21 cellular contexts compared by ENCODE assay signal in genomic region chr9:78253285-78253684, GRCh38. TPM values are rescaled to one million over a fixed set of nuclear protein-coding genes. Genes with fewer than 3 reads are reported as not detected.
DNase-seq lines count a peak whose midpoint lies in the region; ATAC-seq, FAIRE-seq and TF ChIP-seq lines count a peak whose summit lies in the region.
"Had no signal": no experiment of that assay in that cellular context is flagged by ENCODE, and none has a peak within 500 bp of the region (broad histone marks: within the 10 kb centered on the region; RNA-seq: fewer than 3 reads in every experiment).

No MANE protein-coding gene starts in this region.

- H3K4me1 ChIP-seq in K562 (replicated peaks in 1 of 2; ENCODE audit: control insufficient read depth in 2 of 2, insufficient read depth in 2 of 2, low read length in 2 of 2), result no peaks in the 10 kb centered on the region
- H3K4me1 ChIP-seq in ovary (ENCODE audit: insufficient read depth), result no peaks in the 10 kb centered on the region
- H3K4me1 ChIP-seq: BLaER1 had no signal

- no peak overlapping the region for H3K27ac ChIP-seq in K562 (ENCODE audit: extremely low read depth, low read depth, low read length)
- H3K27ac ChIP-seq in ovary, result no peak overlapping the region
- H3K27ac ChIP-seq: BLaER1, C4-2B had no signal

- ATAC-seq in K562 (no peak), natural killer cell (peak; percentile 43 to 84 (median 80)), Right ventricle myocardium inferior (no peak)
- ATAC-seq: GM12878 had no signal

- H3K36me3 ChIP-seq in K562 (ENCODE audit: control insufficient read depth, insufficient read depth, low read length) (peaks cover 37% of the 10 kb centered on the region; the same call in 2 of the 3 replicates), ovary (no peaks in the 10 kb centered on the region)

- TF ChIP-seq CTCF in K562 (IDR thresholded peaks at IDR 0.05 in 2 of 3, conservative IDR thresholded peaks at IDR 0.05 in 1 of 3; ENCODE audit: insufficient read depth in 2 of 3, low read depth in 1 of 3, low read length in 3 of 3) (no peak), natural killer cell (IDR thresholded peaks at IDR 0.05) (no peak), ovary (IDR thresholded peaks at IDR 0.05) (no peak)

- TF ChIP-seq RAD21 in K562 (CRISPR knock-in tag; conservative IDR thresholded peaks at IDR 0.05 in 1 of 2, IDR thresholded peaks at IDR 0.05 in 1 of 2), result no peak

- H3K9me3 Mint-ChIP-seq in natural killer cell, result no peaks in the 10 kb centered on the region
- H3K9me3 Mint-ChIP-seq: CD4-positive, alpha-beta T cell; CD8-positive, alpha-beta memory T cell had no signal

- intact Hi-C loops in K562 (cut with micrococcal nuclease), result no loop called here
- intact Hi-C loops in natural killer cell (cut with micrococcal nuclease), result no loop called here
- intact Hi-C loops in Right ventricle myocardium inferior (cut with DNase I), result no loop called here
- intact Hi-C loops in ovary (cut with DNase I), result no loop called here

- TF ChIP-seq POLR2A in K562 (conservative IDR thresholded peaks at IDR 0.05) (no peak), ovary (IDR thresholded peaks at IDR 0.05) (no peak)

- CTCF ChIA-PET in K562 (lab: Yijun Ruan, JAX; ENCODE audit: low intra/inter-chr PET ratio), result no interaction called here

- peaks cover 19 to 38% of the 10 kb centered on the region in 2 donors for H3K4me1 Mint-ChIP-seq in natural killer cell
- H3K4me1 Mint-ChIP-seq: B cell had no signal

- TF ChIP-seq EP300 in K562 (IDR thresholded peaks at IDR 0.05; ENCODE audit: low read length) (no peak), ovary (IDR thresholded peaks at IDR 0.05) (no peak)

- H3K9ac ChIP-seq in K562 (ENCODE audit: insufficient read depth in 1 of 2, low read depth in 2 of 2, low read length in 2 of 2), result no peak overlapping the region
- H3K9ac ChIP-seq: BLaER1 had no signal

- in situ Hi-C loops in K562 (cut with MboI), result no loop called here

- H3K9me3 ChIP-seq in K562 (replicated peaks; ENCODE audit: control insufficient read depth, insufficient read depth, low read depth, low read length) (no peaks in the 10 kb centered on the region), ovary (no peaks in the 10 kb centered on the region)
- H3K9me3 ChIP-seq: BLaER1 had no signal

- H3K27me3 Mint-ChIP-seq in natural killer cell (ENCODE audit: low read depth in 2 of 2), result no peaks in the 10 kb centered on the region
- H3K27me3 Mint-ChIP-seq: B cell; CD4-positive, alpha-beta T cell; CD8-positive, alpha-beta memory T cell had no signal

- H3K4me3 ChIP-seq in K562, result no peak overlapping the region
- H3K4me3 ChIP-seq in ovary, result no peak overlapping the region
- H3K4me3 ChIP-seq: BLaER1, GM12878 had no signal

- H3K36me3 Mint-ChIP-seq in natural killer cell, result peaks cover 35% of the 10 kb centered on the region

- BruUV-seq in K562 (replicated peaks; lab: Mats Ljungman, UMichigan), result no TSS peak

- H3K27ac Mint-ChIP-seq in natural killer cell, result peak overlapping the region; percentile 70 to 78
- H3K27ac Mint-ChIP-seq: B cell; CD4-positive, alpha-beta T cell had no signal

- H3K9me1 ChIP-seq in K562 (ENCODE audit: control insufficient read depth, insufficient read depth, low read length), result no peaks in the 10 kb centered on the region

- 61% methylated on average over 4 of the region's 4 CpGs for WGBS in K562 (ENCODE audit: insufficient coverage, low coverage, missing lambda C conversion rate)
- WGBS in ovary, 3 donors, result 93 to 95% (median 95%) methylated on average over 4 of the region's 4 CpGs

- peak; percentile 14 for DNase-seq in RPMI7951 (ENCODE audit: low read depth)
- DNase-seq in K562 (ENCODE audit: extremely low read depth in 1 of 4, low spot score in 3 of 4), result no peak
- DNase-seq in natural killer cell, result no peak
- no peak for DNase-seq in activated naive CD4-positive, alpha-beta T cell (lab: John Stamatoyannopoulos, UW)
- no peak for DNase-seq in Right ventricle myocardium inferior (ENCODE audit: missing footprints)
- no peak for DNase-seq in ovary
- DNase-seq: CD4-positive, alpha-beta T cell; CD8-positive, alpha-beta memory T cell; DMS 273 treated with DMSO at 0.1 percent for 48 hours; DMS79; EL; GDM1; GOT3; H7; HCEC 1CT had no signal

- H3K79me2 ChIP-seq in K562 (ENCODE audit: control insufficient read depth, insufficient read depth, low read length), result no peaks in the 10 kb centered on the region

- H3K27me3 ChIP-seq in K562 (ENCODE audit: control insufficient read depth in 2 of 2, insufficient read depth in 2 of 2, low read length in 2 of 2) (no peaks in the 10 kb centered on the region), ovary (no peaks in the 10 kb centered on the region)
- H3K27me3 ChIP-seq: BLaER1 had no signal

- H3K4me3 Mint-ChIP-seq in natural killer cell, result no peak overlapping the region
- H3K4me3 Mint-ChIP-seq: B cell; CD4-positive, alpha-beta T cell; CD8-positive, alpha-beta memory T cell had no signal

- no peak overlapping the region for H2AFZ ChIP-seq in K562 (ENCODE audit: low read depth, low read length)

- no peak for FAIRE-seq in K562 (lab: Jason Lieb, UNC)
- FAIRE-seq: D721Med, GM18507 had no signal

- POLR2A ChIA-PET in K562 (lab: Yijun Ruan, JAX), result no interaction called here

- H4K20me1 ChIP-seq in K562 (replicated peaks; ENCODE audit: control insufficient read depth, insufficient read depth, low read length), result no peaks in the 10 kb centered on the region
- H4K20me1 ChIP-seq: BLaER1 had no signal

- H3K4me2 ChIP-seq in K562 (ENCODE audit: insufficient read depth, low read length), result no peak overlapping the region
- H3K4me2 ChIP-seq: BLaER1 had no signal

TF ChIP-seq in K562, 482 proteins besides CTCF, POLR2A, EP300 and RAD21 (continues in another document):
- no peak for TF ChIP-seq TOE1 (IDR thresholded peaks at IDR 0.05; ENCODE audit: borderline replicate concordance)
- TF ChIP-seq TOE1 (CRISPR knock-in tag; IDR thresholded peaks at IDR 0.05; ENCODE audit: borderline replicate concordance, low read depth), result no peak
- no peak for TF ChIP-seq NFIC (IDR thresholded peaks at IDR 0.05)
- 0 out of 2 replicates have a peak, but pooled peaks have one; percentile 16 for TF ChIP-seq NFIX (CRISPR knock-in tag; IDR thresholded peaks at IDR 0.05; ENCODE audit: low read depth)
- no peak for TF ChIP-seq BDP1 (IDR thresholded peaks at IDR 0.05; ENCODE audit: insufficient read depth, insufficient read length)
- TF ChIP-seq ZNF408 (CRISPR knock-in tag; IDR thresholded peaks at IDR 0.05; ENCODE audit: low read depth), result 0 out of 2 replicates have a peak, but pooled peaks have one; percentile 18
- TF ChIP-seq ZSCAN29 (IDR thresholded peaks at IDR 0.05), result no peak

RNA-seq across cellular contexts. Expression of gene CEP78, which starts 17.4 kb away (rescaled TPM):
- total RNA-seq in RPMI7951 (2014; rRNA removed; shearing (Covaris generic)), result 28.0 and 32.3 TPM in 2 replicates
- 15.4 and 45.2 TPM in 2 replicates for total RNA-seq in K562 (2011; cell fraction: chromatin; rRNA removed; ENCODE audit: low replicate concordance)
- total RNA-seq in K562 (2011; cell fraction: nucleolus; rRNA removed), result 7.3 and 11.1 TPM in 2 replicates
- total RNA-seq in K562 (2011; cell fraction: nucleoplasm; rRNA removed), result 15.1 and 25.1 TPM in 2 replicates
- total RNA-seq in K562 (2014; rRNA removed) (26.0 and 41.4 TPM in 2 replicates), K562 (2014; rRNA removed; fragmentation: Illumina TruSeq; extraction: Trizol) (23.4 and 24.6 TPM in 2 replicates), K562 (2015; rRNA removed; fragmentation: Illumina TruSeq; extraction: Trizol) (22.4 and 24.3 TPM in 2 replicates), K562 (2021) (18.3 and 21.5 TPM in 2 replicates), natural killer cell (100 to 1,000 TPM; 204 to 304 (median 253) TPM), Right ventricle myocardium inferior (3.9 TPM), ovary (10 to 100 TPM; 13.7 to 25.6 (median 16.3) TPM)
- polyA plus RNA-seq in K562 (2011; rRNA removed) (17.1 and 22.8 TPM in 2 replicates), K562 (2014; fragmentation: Illumina TruSeq; extraction: Trizol) (15.4 and 20.2 TPM in 2 replicates), K562 (2014; fragmentation: Nextera tagmentation; extraction: Ambion mirVana) (1 to 10 TPM; 3.5 to 4.5 TPM), K562 (2014; rRNA removed) (17.3 and 18.4 TPM in 2 replicates), ovary (10 to 100 TPM in 1 of 2 donors, 1 to 10 TPM in 1; 6.1 to 10.5 TPM)
- 5.0 and 9.7 TPM in 2 replicates for polyA plus RNA-seq in K562 (2011; cell fraction: cytosol; rRNA removed)
- polyA plus RNA-seq in K562 (2011; cell fraction: nucleus; rRNA removed), result 16.2 and 20.6 TPM in 2 replicates
- polyA plus RNA-seq in K562 (2012), result 11.5 and 11.6 TPM in 2 replicates
- 16.7 and 17.4 TPM in 2 replicates for polyA minus RNA-seq in K562 (2011; rRNA and poly(A)+ RNA removed)
- polyA minus RNA-seq in K562 (2011; cell fraction: cytosol; rRNA and poly(A)+ RNA removed), result 5.3 and 8.1 TPM in 2 replicates
- 14.9 and 18.1 TPM in 2 replicates for polyA minus RNA-seq in K562 (2011; cell fraction: nucleus; rRNA and poly(A)+ RNA removed)

RNA-seq across cellular contexts. Expression of gene PSAT1, which starts 43.6 kb away (rescaled TPM):
- 46.7 and 57.4 TPM in 2 replicates for total RNA-seq in RPMI7951 (2014; rRNA removed; shearing (Covaris generic))
- 24.3 and 29.1 TPM in 2 replicates for total RNA-seq in K562 (2011; cell fraction: chromatin; rRNA removed; ENCODE audit: low replicate concordance)
- 15.0 and 19.3 TPM in 2 replicates for total RNA-seq in K562 (2011; cell fraction: nucleolus; rRNA removed)
- total RNA-seq in K562 (2011; cell fraction: nucleoplasm; rRNA removed), result 18.6 and 23.3 TPM in 2 replicates
- total RNA-seq in K562 (2014; rRNA removed) (57.3 and 57.7 TPM in 2 replicates), K562 (2014; rRNA removed; fragmentation: Illumina TruSeq; extraction: Trizol) (75.7 and 90.1 TPM in 2 replicates), K562 (2015; rRNA removed; fragmentation: Illumina TruSeq; extraction: Trizol) (24.9 and 29.7 TPM in 2 replicates), K562 (2021) (87.4 and 98.3 TPM in 2 replicates), natural killer cell (1 to 10 TPM; 1.1 to 3.3 (median 2.3) TPM), Right ventricle myocardium inferior (1.4 TPM), ovary (100 to 1,000 TPM in 1 of 7 donors, 10 to 100 TPM in 2, 1 to 10 TPM in 3, under 1 TPM in 1; 0.83 to 153 (median 7.1) TPM)
- polyA plus RNA-seq in K562 (2011; rRNA removed) (64.9 and 81.1 TPM in 2 replicates), K562 (2014; fragmentation: Illumina TruSeq; extraction: Trizol) (112 and 123 TPM in 2 replicates), K562 (2014; fragmentation: Nextera tagmentation; extraction: Ambion mirVana) (100 to 1,000 TPM; 146 to 151 TPM), K562 (2014; rRNA removed) (104 and 105 TPM in 2 replicates), ovary (10 to 100 TPM in 1 of 2 donors, 1 to 10 TPM in 1; 1.5 to 10.2 TPM)
- 22.3 and 88.3 TPM in 2 replicates for polyA plus RNA-seq in K562 (2011; cell fraction: cytosol; rRNA removed)
- polyA plus RNA-seq in K562 (2011; cell fraction: nucleus; rRNA removed), result 9.4 and 33.9 TPM in 2 replicates
- 40.6 and 245 TPM in 2 replicates for polyA plus RNA-seq in K562 (2012)
- 47.5 and 74.3 TPM in 2 replicates for polyA minus RNA-seq in K562 (2011; rRNA and poly(A)+ RNA removed)
- 23.9 and 39.2 TPM in 2 replicates for polyA minus RNA-seq in K562 (2011; cell fraction: cytosol; rRNA and poly(A)+ RNA removed)
- 7.4 and 19.3 TPM in 2 replicates for polyA minus RNA-seq in K562 (2011; cell fraction: nucleus; rRNA and poly(A)+ RNA removed)

Comparison
In these comparisons a context has a peak if more than half of its experiments do, and no peak if none do; other contexts are left out.
1. ATAC-seq: peak in natural killer cell (3 of 3); none in K562 (single experiment) and Right ventricle myocardium inferior (single experiment).